Comparison of ENCODE assay signal across 13 cellular contexts in the genomic region with DNA sequence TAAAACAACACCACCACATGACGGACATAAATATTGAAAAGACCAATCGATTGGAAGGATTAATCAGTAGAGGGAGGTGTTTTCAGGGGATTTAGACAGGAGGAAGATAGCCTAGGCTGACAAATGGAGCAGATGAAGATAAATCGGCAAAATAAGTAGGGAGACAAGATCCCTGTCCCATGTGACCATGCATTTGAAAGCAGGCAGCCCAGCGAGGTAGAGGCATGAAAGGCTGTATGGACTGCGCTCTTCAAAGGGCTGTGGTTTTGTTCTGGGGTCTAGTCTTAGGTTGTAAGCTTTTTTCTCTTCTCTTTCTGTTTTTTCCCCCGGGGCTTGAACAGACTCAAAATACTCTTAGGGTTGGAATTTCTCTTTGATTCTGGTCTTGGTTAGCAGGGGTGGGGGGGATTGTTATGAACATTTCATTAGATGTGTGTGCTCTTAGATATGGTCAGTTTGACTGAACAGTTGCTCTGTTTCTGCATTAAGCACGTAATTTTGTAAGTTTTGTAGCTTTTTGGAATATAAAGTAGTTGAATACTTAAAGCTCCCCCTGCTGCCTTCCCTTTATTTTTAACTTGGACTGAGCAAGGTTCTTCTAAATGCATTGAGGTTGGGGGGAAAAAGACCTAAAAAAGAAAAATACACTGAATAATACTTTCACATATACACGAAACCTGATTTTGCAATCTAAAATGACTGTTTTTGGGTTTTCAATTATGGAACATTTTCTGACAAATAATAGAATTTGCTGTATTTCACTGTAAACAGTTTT. TPM values are rescaled to one million over a fixed set of nuclear protein-coding genes. Genes with fewer than 3 reads are reported as not detected.
DNase-seq lines count a peak whose midpoint lies in the region; ATAC-seq and TF ChIP-seq lines count a peak whose summit lies in the region.
"Had no signal": no experiment of that assay in that cellular context is flagged by ENCODE, and none has a peak within 500 bp of the region (broad histone marks: within the 10 kb centered on the region; RNA-seq: fewer than 3 reads in every experiment).

No MANE protein-coding gene starts in this region.

- no peak overlapping the region for H3K9ac ChIP-seq in adipocyte (ENCODE audit: low read length)

- peak overlapping the region; percentile 17 to 61 (median 43) for H3K27ac ChIP-seq in gastrocnemius medialis
- H3K27ac ChIP-seq: PC-9, uterus had no signal

- H3K27me3 ChIP-seq in adipocyte (replicated peaks; ENCODE audit: control insufficient read depth, insufficient read depth, low read length) (no peaks in the 10 kb centered on the region), gastrocnemius medialis (no peaks in the 10 kb centered on the region)
- H3K27me3 ChIP-seq: uterus had no signal

- ATAC-seq in GM18498 (IDR thresholded peaks at IDR 0.05; ENCODE audit: unreplicated experiment) (peak; percentile 27), HG03432 (IDR thresholded peaks at IDR 0.05; ENCODE audit: unreplicated experiment) (peak; percentile 35), gastrocnemius medialis (no peak)
- ATAC-seq: right cardiac atrium had no signal

- no peak overlapping the region for H3K4me3 ChIP-seq in adipocyte (ENCODE audit: low read length)
- H3K4me3 ChIP-seq in gastrocnemius medialis: no peak overlapping the region
- H3K4me3 ChIP-seq: PC-9, uterus had no signal

- no peak for TF ChIP-seq POLR2A in gastrocnemius medialis (IDR thresholded peaks at IDR 0.05)

- no peak for TF ChIP-seq CTCF in gastrocnemius medialis (IDR thresholded peaks at IDR 0.05 in 4 of 5, conservative IDR thresholded peaks at IDR 0.05 in 1 of 5)

- intact Hi-C loops in gastrocnemius medialis (cut with DNase I; ENCODE audit: low total_unique reads): no loop called here

- H3K4me1 ChIP-seq in adipocyte (ENCODE audit: control insufficient read depth, insufficient read depth, low read length): peaks cover 21% of the 10 kb centered on the region
- H3K4me1 ChIP-seq in gastrocnemius medialis: peaks cover 26 to 49% of the 10 kb centered on the region in 2 donors

- H3K9me3 ChIP-seq in adipocyte (ENCODE audit: control insufficient read depth, low read length) (no peaks in the 10 kb centered on the region), gastrocnemius medialis (no peaks in the 10 kb centered on the region)
- H3K9me3 ChIP-seq: uterus had no signal

- H3K36me3 ChIP-seq in adipocyte (ENCODE audit: control insufficient read depth, insufficient read depth, low read length, severe bottlenecking): peaks cover 11% of the 10 kb centered on the region
- H3K36me3 ChIP-seq in gastrocnemius medialis: peaks cover 0 to 7% of the 10 kb centered on the region in 2 donors
- H3K36me3 ChIP-seq: uterus had no signal

- in situ Hi-C loops in gastrocnemius medialis (cut with MboI; ENCODE audit: low sequenced_read_pairs in 4 of 4): no loop called here

- DNase-seq in adipocyte (ENCODE audit: low read depth) (peak; percentile 14), gastrocnemius medialis (no peak), NCI-H1092 (lab: John Stamatoyannopoulos, UW) (no peak), DMS153 treated with DMSO at 0.1 percent for 48 hours (lab: John Stamatoyannopoulos, UW; ENCODE audit: unreplicated experiment) (no peak)
- DNase-seq in activated naive CD4-positive, alpha-beta T cell (lab: John Stamatoyannopoulos, UW): no peak
- DNase-seq in activated effector memory CD4-positive, alpha-beta T cell treated with Interleukin-2 at 50 U/mL for 16 hours: no peak
- DNase-seq: activated CD8-positive, alpha-beta memory T cell treated with anti-CD3 and anti-CD28 coated beads, Interleukin-2, amount 50 U/mL, for 48 hours; NCI-H1417; PC-9; right cardiac atrium; uterus had no signal

RNA-seq across cellular contexts. Expression of gene ZNF532, which starts 32.2 kb away (rescaled TPM):
- total RNA-seq in gastrocnemius medialis: 100 to 1,000 TPM in 1 of 4 donors, 10 to 100 TPM in 3; 54.7 to 124 (median 91.2) TPM

Comparison
In these comparisons a context has a peak if more than half of its experiments do, and no peak if none do; other contexts are left out.
1. ATAC-seq: peak in GM18498 (single experiment) and HG03432 (single experiment); none in gastrocnemius medialis (0 of 2).